Comparison of ENCODE assay signal across 24 cellular contexts in the genomic region with DNA sequence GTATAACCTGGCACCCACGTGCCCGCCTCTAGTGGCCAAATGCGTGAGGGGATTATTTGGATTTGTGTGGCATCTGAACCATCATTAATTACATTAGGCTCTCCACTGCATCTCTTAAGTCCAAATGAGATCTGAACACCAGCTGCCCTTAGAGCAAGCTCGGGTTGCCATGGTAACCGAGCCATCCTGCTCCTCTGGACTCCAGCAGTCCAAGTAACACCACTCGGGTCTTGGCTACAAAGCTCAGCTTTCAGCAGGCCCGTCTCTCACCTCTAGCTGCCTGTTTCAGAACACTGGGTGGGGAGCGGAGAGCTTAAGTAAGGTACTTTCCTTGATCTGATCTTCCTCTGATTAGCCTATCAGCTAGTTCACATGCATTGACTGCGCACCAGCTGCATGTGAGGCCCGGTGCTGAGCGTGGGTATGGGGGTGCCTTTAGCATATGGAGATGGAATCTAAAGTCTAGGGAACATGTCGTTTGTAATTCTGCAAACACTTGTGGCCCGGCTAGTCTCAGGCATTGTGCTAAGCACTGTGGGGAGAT. TPM values are rescaled to one million over a fixed set of nuclear protein-coding genes. Genes with fewer than 3 reads are reported as not detected.
DNase-seq lines count a peak whose midpoint lies in the region; ATAC-seq, FAIRE-seq and TF ChIP-seq lines count a peak whose summit lies in the region.
"Had no signal": no experiment of that assay in that cellular context is flagged by ENCODE, and none has a peak within 500 bp of the region (broad histone marks: within the 10 kb centered on the region; RNA-seq: fewer than 3 reads in every experiment).

No MANE protein-coding gene starts in this region.

- H2AFZ ChIP-seq in GM12878 (ENCODE audit: control insufficient read depth, low read depth, low read length): no peak overlapping the region

- H3K4me3 ChIP-seq in H7 (ENCODE audit: insufficient read depth, low read depth, low read length): no peak overlapping the region
- no peak overlapping the region for H3K4me3 ChIP-seq in GM12878
- H3K4me3 ChIP-seq in lower lobe of right lung: no peak overlapping the region
- H3K4me3 ChIP-seq: esophagus muscularis mucosa, gastrocnemius medialis, SJCRH30, spleen, tibial nerve had no signal

- intact Hi-C loops in GM12878 (cut with micrococcal nuclease; ENCODE audit: unreplicated experiment): no loop called here
- intact Hi-C loops in lower lobe of right lung (cut with DNase I): no loop called here

- no peak for TF ChIP-seq POLR2A in GM12878 (IDR thresholded peaks at IDR 0.05; ENCODE audit: low read depth, low read length)

- no peak for FAIRE-seq in GM12878 (lab: Jason Lieb, UNC)

- no peaks in the 10 kb centered on the region for H3K36me3 Mint-ChIP-seq in nephron progenitor cell (ENCODE audit: low read depth)
- peaks cover 5% of the 10 kb centered on the region for H3K36me3 Mint-ChIP-seq in activated naive CD4-positive, alpha-beta T cell treated with anti-CD3 and anti-CD28 coated beads, Interleukin-2, amount 10 ng/mL, durations not matched to agents 7 days and 5 days
- H3K36me3 Mint-ChIP-seq: activated naive CD8-positive, alpha-beta T cell treated with anti-CD3 and anti-CD28 coated beads, Interleukin-2, amount 10 ng/mL, durations not matched to agents 7 days and 5 days had no signal

- POLR2A ChIA-PET in GM12878 (lab: Charles Lee): interaction anchor here (1.0 to 1.4 kb wide), 3 partner anchors 9 to 15 kb away, joined by 3 to 7 read pairs (median 3); no protein-coding TSS in a partner anchor

- no peak overlapping the region for H3K9ac ChIP-seq in GM12878 (ENCODE audit: control insufficient read depth, insufficient read depth, low read length)

- H3K36me3 ChIP-seq in H7 (replicated peaks; ENCODE audit: control insufficient read depth, insufficient read depth, low read length): no peaks in the 10 kb centered on the region
- no peaks in the 10 kb centered on the region for H3K36me3 ChIP-seq in GM12878 (ENCODE audit: control insufficient read depth in 2 of 2, insufficient read depth in 2 of 2, low read length in 1 of 2)
- H3K36me3 ChIP-seq in lower lobe of right lung: no peaks in the 10 kb centered on the region
- H3K36me3 ChIP-seq: esophagus muscularis mucosa, gastrocnemius medialis, SJCRH30, spleen, tibial nerve had no signal

- in situ Hi-C loops in GM12878 (cut with MboI): no loop called here

- no peak for TF ChIP-seq CTCF in GM12878 (IDR thresholded peaks at IDR 0.05 in 2 of 3, conservative IDR thresholded peaks at IDR 0.05 in 1 of 3; ENCODE audit: control insufficient read depth in 2 of 3, extremely low read depth in 1 of 3, insufficient read depth in 1 of 3, low read depth in 3 of 3, low read length in 3 of 3)
- no peak for TF ChIP-seq CTCF in nephron progenitor cell (IDR thresholded peaks at IDR 0.05)
- no peak for TF ChIP-seq CTCF in lower lobe of right lung (IDR thresholded peaks at IDR 0.05)

- H3K4me1 ChIP-seq in GM12878 (ENCODE audit: control insufficient read depth, insufficient read depth, low read length) (peaks cover 18% of the 10 kb centered on the region), lower lobe of right lung (peaks cover 13% of the 10 kb centered on the region)

- no peak for TF ChIP-seq EP300 in GM12878 (IDR thresholded peaks at IDR 0.05; ENCODE audit: borderline replicate concordance in 1 of 2, control insufficient read depth in 1 of 2, low read depth in 2 of 2, low read length in 2 of 2)

- no peaks in the 10 kb centered on the region for H3K79me2 ChIP-seq in GM12878 (ENCODE audit: control insufficient read depth, insufficient read depth, low read length)

- WGBS in GM12878 (ENCODE audit: insufficient coverage, insufficient replicate concordance, low lambda C conversion rate, missing lambda C conversion rate): 79% methylated on average over 13 of the region's 13 CpGs

- no peak overlapping the region for H3K4me3 Mint-ChIP-seq in nephron progenitor cell
- no peak overlapping the region for H3K4me3 Mint-ChIP-seq in activated naive CD4-positive, alpha-beta T cell treated with anti-CD3 and anti-CD28 coated beads, Interleukin-2, amount 10 ng/mL, durations not matched to agents 7 days and 5 days
- H3K4me3 Mint-ChIP-seq: activated CD4-positive, alpha-beta T cell treated with anti-CD3 and anti-CD28 coated beads, Interleukin-2, amount 10 ng/mL, durations not matched to agents 7 days and 5 days; activated naive CD8-positive, alpha-beta T cell treated with anti-CD3 and anti-CD28 coated beads, Interleukin-2, amount 10 ng/mL, durations not matched to agents 7 days and 5 days; stimulated activated naive CD8-positive, alpha-beta T cell treated with anti-CD3 and anti-CD28 coated beads, Interleukin-15, amount 100 ng/mL, for 72 hours; T-helper 1 cell treated with Interleukin-12 subunit alpha and Interleukin-12 subunit beta and Interleukin-4 antibody, amounts not matched to agents 30 μg/mL and 1 μg/mL, for 36 hours had no signal

- SMC1A ChIA-PET in GM12878 (lab: Charles Lee; ENCODE audit: uncharacterized antibody, unreplicated experiment): interaction anchor here (1.1 to 12.5 kb wide), 6 partner anchors 9 to 315 kb away, joined by 3 to 236 read pairs (median 4); no protein-coding TSS in a partner anchor

- peak; percentile 67 for DNase-seq in DMS 273 (lab: John Stamatoyannopoulos, UW; ENCODE audit: unreplicated experiment)
- no peak for DNase-seq in DMS 273 treated with DMSO at 0.1 percent for 48 hours (lab: John Stamatoyannopoulos, UW)
- peak; percentile 32 for DNase-seq in H7
- DNase-seq in GM12878 (ENCODE audit: low read depth, low spot score): no peak
- DNase-seq in nephron progenitor cell: peak; percentile 54
- DNase-seq in activated T-cell treated with anti-CD3 and anti-CD28 coated beads for 4 hours: no peak
- DNase-seq in lower lobe of right lung: no peak
- DNase-seq in activated naive CD4-positive, alpha-beta T cell treated with anti-CD3 and anti-CD28 coated beads, Interleukin-2, amount 10 ng/mL, durations not matched to agents 7 days and 5 days: no peak
- DNase-seq: activated CD4-positive, alpha-beta T cell treated with anti-CD3 and anti-CD28 coated beads, Interleukin-2, amount 10 ng/mL, durations not matched to agents 7 days and 5 days; activated naive CD8-positive, alpha-beta T cell treated with anti-CD3 and anti-CD28 coated beads, Interleukin-2, amount 10 ng/mL, durations not matched to agents 7 days and 5 days; AML-193; effector CD8-positive, alpha-beta T cell; gastrocnemius medialis; GOT3; NCI-H1092; NCI-H2171; SJCRH30; spleen; stimulated activated CD4-positive, alpha-beta T cell treated with anti-CD3 and anti-CD28 coated beads, Interleukin-4, amount 100 ng/mL, for 24 hours; stimulated activated naive CD8-positive, alpha-beta T cell treated with anti-CD3 and anti-CD28 coated beads, Interleukin-15, amount 100 ng/mL, for 72 hours had no signal

- BruUV-seq in GM12878 (replicated peaks; lab: Mats Ljungman, UMichigan): no TSS peak

- no peak for TF ChIP-seq RAD21 in GM12878 (IDR thresholded peaks at IDR 0.05; ENCODE audit: insufficient read depth, low read depth, low read length)

- H3K27ac ChIP-seq in GM12878 (ENCODE audit: control insufficient read depth, insufficient read depth): no peak overlapping the region
- H3K27ac ChIP-seq in lower lobe of right lung: no peak overlapping the region
- H3K27ac ChIP-seq: 22Rv1, esophagus muscularis mucosa, gastrocnemius medialis, SJCRH30, spleen, tibial nerve had no signal

- H3K27ac Mint-ChIP-seq in nephron progenitor cell: no peak overlapping the region
- no peak overlapping the region for H3K27ac Mint-ChIP-seq in activated naive CD4-positive, alpha-beta T cell treated with anti-CD3 and anti-CD28 coated beads, Interleukin-2, amount 10 ng/mL, durations not matched to agents 7 days and 5 days
- H3K27ac Mint-ChIP-seq: activated CD4-positive, alpha-beta T cell treated with anti-CD3 and anti-CD28 coated beads, Interleukin-2, amount 10 ng/mL, durations not matched to agents 7 days and 5 days; activated naive CD8-positive, alpha-beta T cell treated with anti-CD3 and anti-CD28 coated beads, Interleukin-2, amount 10 ng/mL, durations not matched to agents 7 days and 5 days; stimulated activated naive CD8-positive, alpha-beta T cell treated with anti-CD3 and anti-CD28 coated beads, Interleukin-15, amount 100 ng/mL, for 72 hours; T-helper 1 cell treated with Interleukin-12 subunit alpha and Interleukin-12 subunit beta and Interleukin-4 antibody, amounts not matched to agents 30 μg/mL and 1 μg/mL, for 36 hours had no signal

- CTCF ChIA-PET in GM12878 (lab: Yijun Ruan, JAX): interaction anchor here (0.6 to 31.8 kb wide), 7 partner anchors 18 to 341 kb away, joined by 3 to 983 read pairs (median 6); a partner anchor contains a TSS
- CTCF ChIA-PET in activated naive CD4-positive, alpha-beta T cell treated with anti-CD3 and anti-CD28 coated beads, Interleukin-2, amount 10 ng/mL, durations not matched to agents 7 days and 5 days (lab: Charles Lee): interaction anchor here (0.6 to 5.1 kb wide), 5 partner anchors 21 to 341 kb away, joined by 3 to 83 read pairs (median 3); no protein-coding TSS in a partner anchor

- H3K27me3 Mint-ChIP-seq in nephron progenitor cell (ENCODE audit: low read depth, poor library complexity): peaks cover 8% of the 10 kb centered on the region
- peaks cover 90% of the 10 kb centered on the region for H3K27me3 Mint-ChIP-seq in activated naive CD4-positive, alpha-beta T cell treated with anti-CD3 and anti-CD28 coated beads, Interleukin-2, amount 10 ng/mL, durations not matched to agents 7 days and 5 days

- H3K27me3 ChIP-seq in H7 (ENCODE audit: control insufficient read depth, insufficient read depth, low read length): no peaks in the 10 kb centered on the region
- H3K27me3 ChIP-seq in GM12878 (replicated peaks in 1 of 2; ENCODE audit: control insufficient read depth in 2 of 2, insufficient read depth in 2 of 2, low read length in 1 of 2): no peaks in the 10 kb centered on the region
- peaks cover 41% of the 10 kb centered on the region for H3K27me3 ChIP-seq in lower lobe of right lung (ENCODE audit: low read depth)

- ATAC-seq in GM12878: no peak
- no peak for ATAC-seq in lower lobe of right lung
- ATAC-seq: gastrocnemius medialis; stimulated activated naive CD8-positive, alpha-beta T cell treated with anti-CD3 and anti-CD28 coated beads, Interleukin-15, amount 100 ng/mL, for 72 hours had no signal

- H3K4me2 ChIP-seq in GM12878 (ENCODE audit: control insufficient read depth, insufficient read depth): no peak overlapping the region

- H3K9me3 ChIP-seq in GM12878 (replicated peaks; ENCODE audit: control insufficient read depth, insufficient read depth, low read length) (peaks cover 3% of the 10 kb centered on the region; the same call in 1 of the 3 replicates), lower lobe of right lung (no peaks in the 10 kb centered on the region)
- H3K9me3 ChIP-seq: esophagus muscularis mucosa, gastrocnemius medialis, SJCRH30, tibial nerve had no signal

- peaks cover 13% of the 10 kb centered on the region for H3K9me3 Mint-ChIP-seq in nephron progenitor cell
- peaks cover 4% of the 10 kb centered on the region for H3K9me3 Mint-ChIP-seq in activated naive CD4-positive, alpha-beta T cell treated with anti-CD3 and anti-CD28 coated beads, Interleukin-2, amount 10 ng/mL, durations not matched to agents 7 days and 5 days
- H3K9me3 Mint-ChIP-seq: stimulated activated naive CD8-positive, alpha-beta T cell treated with anti-CD3 and anti-CD28 coated beads, Interleukin-15, amount 100 ng/mL, for 72 hours had no signal

- H4K20me1 ChIP-seq in GM12878 (ENCODE audit: control insufficient read depth, insufficient read depth): no peaks in the 10 kb centered on the region

- RAD21 ChIA-PET in GM12878 (lab: Charles Lee; ENCODE audit: unreplicated experiment): interaction anchor here (0.6 to 4.1 kb wide), 4 partner anchors 13 to 22 kb away, joined by 3 to 115 read pairs (median 21); a partner anchor contains a TSS

- peaks cover 32% of the 10 kb centered on the region for H3K4me1 Mint-ChIP-seq in nephron progenitor cell
- peaks cover 18% of the 10 kb centered on the region for H3K4me1 Mint-ChIP-seq in activated naive CD4-positive, alpha-beta T cell treated with anti-CD3 and anti-CD28 coated beads, Interleukin-2, amount 10 ng/mL, durations not matched to agents 7 days and 5 days

RNA-seq across cellular contexts. Expression of a gene that starts 14.1 kb away (rescaled TPM):
- total RNA-seq in H7 (2014; rRNA removed; shearing (Covaris generic)): 0.24 and 0.63 TPM in 2 replicates
- 2.1 and 2.7 TPM in 2 replicates for total RNA-seq in GM12878 (2013; cell fraction: nucleolus; rRNA removed)
- total RNA-seq in GM12878 (2014; rRNA removed): 5.8 and 7.5 TPM in 2 replicates
- total RNA-seq in GM12878 (2014; rRNA removed; fragmentation: Illumina TruSeq; extraction: Trizol): 2.8 and 3.0 TPM in 2 replicates
- total RNA-seq in GM12878 (2021): 5.8 and 6.4 TPM in 2 replicates
- 1.5 TPM for polyA plus RNA-seq in GM12878 (2011; ENCODE audit: low read depth)
- 2.7 and 4.2 TPM in 2 replicates for polyA plus RNA-seq in GM12878 (2011; rRNA removed)
- polyA plus RNA-seq in GM12878 (2011; cell fraction: cytosol; rRNA removed): 5.6 and 9.3 TPM in 2 replicates
- 4.6 and 5.1 TPM in 2 replicates for polyA plus RNA-seq in GM12878 (2011; cell fraction: nucleus; rRNA removed)
- polyA plus RNA-seq in GM12878 (2012): 3.4 and 5.3 TPM in 2 replicates
- polyA plus RNA-seq in GM12878 (2014; fragmentation: Illumina TruSeq; extraction: Trizol): 0.76 and 2.1 TPM in 2 replicates
- under 1 TPM; 0.35 to 0.90 TPM for polyA plus RNA-seq in GM12878 (2014; fragmentation: Nextera tagmentation; extraction: Ambion mirVana)
- 4.8 and 5.1 TPM in 2 replicates for polyA plus RNA-seq in GM12878 (2014; rRNA removed)
- polyA plus RNA-seq in GM12878 (2016; fragmentation: Nextera tagmentation; extraction: Ambion mirVana): 1 to 10 TPM in 1 of 2 experiments, under 1 TPM in 1; 0.96 to 1.3 TPM
- 1.5 and 6.0 TPM in 2 replicates for polyA minus RNA-seq in GM12878 (2011; rRNA and poly(A)+ RNA removed)
- polyA minus RNA-seq in GM12878 (2011; cell fraction: cytosol; rRNA and poly(A)+ RNA removed): 2.1 and 3.9 TPM in 2 replicates
- 1.5 and 2.4 TPM in 2 replicates for polyA minus RNA-seq in GM12878 (2011; cell fraction: nucleus; rRNA and poly(A)+ RNA removed)
- total RNA-seq in lower lobe of right lung: 2.6 TPM
- total RNA-seq: SJCRH30 had no signal

RNA-seq across cellular contexts. Expression of a gene that starts 28.2 kb away (rescaled TPM):
- total RNA-seq in H7 (2014; rRNA removed; shearing (Covaris generic)): 56.7 and 71.9 TPM in 2 replicates
- total RNA-seq in GM12878 (2013; cell fraction: nucleolus; rRNA removed): 77.7 and 79.7 TPM in 2 replicates
- total RNA-seq in GM12878 (2014; rRNA removed) (146 and 155 TPM in 2 replicates), GM12878 (2014; rRNA removed; fragmentation: Illumina TruSeq; extraction: Trizol) (122 and 130 TPM in 2 replicates), GM12878 (2021) (231 and 270 TPM in 2 replicates), lower lobe of right lung (8.4 TPM)
- polyA plus RNA-seq in GM12878 (2011; ENCODE audit: low read depth): 84.7 TPM
- polyA plus RNA-seq in GM12878 (2011; rRNA removed) (107 and 115 TPM in 2 replicates), GM12878 (2014; fragmentation: Illumina TruSeq; extraction: Trizol) (163 and 186 TPM in 2 replicates), GM12878 (2014; fragmentation: Nextera tagmentation; extraction: Ambion mirVana) (10 to 100 TPM; 54.4 to 64.5 TPM), GM12878 (2014; rRNA removed) (196 and 232 TPM in 2 replicates), GM12878 (2016; fragmentation: Nextera tagmentation; extraction: Ambion mirVana) (100 to 1,000 TPM; 768 to 771 TPM)
- 65.3 and 137 TPM in 2 replicates for polyA plus RNA-seq in GM12878 (2011; cell fraction: cytosol; rRNA removed)
- 94.8 and 222 TPM in 2 replicates for polyA plus RNA-seq in GM12878 (2011; cell fraction: nucleus; rRNA removed)
- 116 and 143 TPM in 2 replicates for polyA plus RNA-seq in GM12878 (2012)
- polyA minus RNA-seq in GM12878 (2011; rRNA and poly(A)+ RNA removed): 92.5 and 95.8 TPM in 2 replicates
- polyA minus RNA-seq in GM12878 (2011; cell fraction: cytosol; rRNA and poly(A)+ RNA removed): 91.1 and 93.3 TPM in 2 replicates
- polyA minus RNA-seq in GM12878 (2011; cell fraction: nucleus; rRNA and poly(A)+ RNA removed): 97.6 and 221 TPM in 2 replicates

RNA-seq across cellular contexts. Expression of a gene that starts 51.0 kb away (rescaled TPM):
- 11.8 and 12.6 TPM in 2 replicates for total RNA-seq in H7 (2014; rRNA removed; shearing (Covaris generic))
- 0.83 and 0.94 TPM in 2 replicates for total RNA-seq in GM12878 (2013; cell fraction: nucleolus; rRNA removed)
- total RNA-seq in GM12878 (2014; rRNA removed) (0.23 and 0.27 TPM in 2 replicates), GM12878 (2014; rRNA removed; fragmentation: Illumina TruSeq; extraction: Trizol) (0.13 and 0.18 TPM in 2 replicates), GM12878 (2021) (0.18 and 0.19 TPM in 2 replicates), lower lobe of right lung (40.8 TPM)
- polyA plus RNA-seq in GM12878 (2011; ENCODE audit: low read depth): 0.67 TPM
- polyA plus RNA-seq in GM12878 (2011; rRNA removed) (0.53 and 0.54 TPM in 2 replicates), GM12878 (2014; fragmentation: Illumina TruSeq; extraction: Trizol) (0.21 and 0.22 TPM in 2 replicates), GM12878 (2014; fragmentation: Nextera tagmentation; extraction: Ambion mirVana) (under 1 TPM; 0.03 to 0.11 TPM), GM12878 (2014; rRNA removed) (0.13 and 0.14 TPM in 2 replicates), GM12878 (2016; fragmentation: Nextera tagmentation; extraction: Ambion mirVana) (under 1 TPM in 1 of 2 experiments, not detected in 1; 0.04 TPM)
- polyA plus RNA-seq in GM12878 (2011; cell fraction: cytosol; rRNA removed): 0.40 and 0.74 TPM in 2 replicates
- polyA plus RNA-seq in GM12878 (2011; cell fraction: nucleus; rRNA removed): 0.18 and 0.27 TPM in 2 replicates
- 0.76 and 1.3 TPM in 2 replicates for polyA plus RNA-seq in GM12878 (2012)
- polyA minus RNA-seq in GM12878 (2011; rRNA and poly(A)+ RNA removed): 0.46 and 1.4 TPM in 2 replicates
- polyA minus RNA-seq in GM12878 (2011; cell fraction: cytosol; rRNA and poly(A)+ RNA removed): 0.53 and 0.83 TPM in 2 replicates
- polyA minus RNA-seq in GM12878 (2011; cell fraction: nucleus; rRNA and poly(A)+ RNA removed): 0.12 and 0.48 TPM in 2 replicates

Comparison
In these comparisons a context has a peak if more than half of its experiments do, and no peak if none do; other contexts are left out.
1. DNase-seq: peak in DMS 273 (single experiment), H7 (single experiment) and nephron progenitor cell (single experiment); none in DMS 273 treated with DMSO at 0.1 percent for 48 hours (single experiment), GM12878 (single experiment), activated T-cell treated with anti-CD3 and anti-CD28 coated beads for 4 hours (single experiment), lower lobe of right lung (single experiment) and activated naive CD4-positive, alpha-beta T cell treated with anti-CD3 and anti-CD28 coated beads, Interleukin-2, amount 10 ng/mL, durations not matched to agents 7 days and 5 days (single experiment).